8 cellular contexts compared by ENCODE assay signal in the genomic region with DNA sequence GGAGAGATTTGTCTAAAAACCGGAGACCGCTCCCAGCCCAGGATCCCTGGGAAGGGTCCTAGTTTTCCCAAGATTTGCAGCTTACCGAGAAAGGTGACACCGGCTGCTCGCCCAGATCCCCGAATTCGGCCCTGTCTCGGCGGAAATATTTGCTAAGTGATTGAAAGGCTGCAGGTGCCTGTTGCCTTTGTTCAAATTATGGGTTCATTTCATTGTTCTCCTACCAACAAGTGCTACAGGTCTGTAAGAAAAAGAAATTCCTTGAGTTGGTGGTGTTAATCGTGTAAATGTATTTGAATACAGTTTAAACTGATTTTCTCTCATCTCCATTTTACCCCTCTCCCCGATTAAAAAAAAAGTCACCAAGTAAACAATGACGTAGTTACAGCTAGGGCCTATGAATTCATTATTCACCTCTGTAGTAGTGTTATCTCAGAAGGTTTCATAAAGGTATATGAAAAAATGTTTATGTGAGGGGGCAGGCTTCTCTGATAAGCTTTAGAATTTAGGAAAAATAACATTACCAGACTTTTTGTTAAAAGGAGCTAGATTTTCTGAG. TPM values are rescaled to one million over a fixed set of nuclear protein-coding genes. Genes with fewer than 3 reads are reported as not detected.
DNase-seq lines count a peak whose midpoint lies in the region; ATAC-seq, FAIRE-seq and TF ChIP-seq lines count a peak whose summit lies in the region.

No MANE protein-coding gene starts in this region.

- H4K20me1 ChIP-seq in PC-3 (ENCODE audit: low read length): peaks cover 36% of the 10 kb centered on the region

- H3K36me3 ChIP-seq in PC-3 (ENCODE audit: low read depth, low read length) (0 out of 2 replicates have a peak, but pooled peaks cover 10% of the 10 kb centered on the region), mucosa of rectum (ENCODE audit: control insufficient read depth in 2 of 2, insufficient read depth in 2 of 2, low read length in 2 of 2) (no peaks in the 10 kb centered on the region)

- H2AFZ ChIP-seq in PC-3 (ENCODE audit: low read length): peak overlapping the region; percentile 69

- H3K27me3 Mint-ChIP-seq in dendritic cell treated with granulocyte-macrophage colony-stimulating factor and Interleukin-4, amounts not matched to agents 40 ng/mL and 50 ng/mL, for 4 days: no peaks in the 10 kb centered on the region

- peak overlapping the region; percentile 81 for H3K27ac Mint-ChIP-seq in dendritic cell treated with granulocyte-macrophage colony-stimulating factor and Interleukin-4, amounts not matched to agents 40 ng/mL and 50 ng/mL, for 4 days

- H3K4me2 ChIP-seq in A549 (peak overlapping the region; percentile 82), PC-3 (ENCODE audit: low read length) (peak overlapping the region; percentile 86)

- no peaks in the 10 kb centered on the region for H3K9me3 Mint-ChIP-seq in dendritic cell treated with granulocyte-macrophage colony-stimulating factor and Interleukin-4, amounts not matched to agents 40 ng/mL and 50 ng/mL, for 4 days

- peaks cover 20% of the 10 kb centered on the region; the same call in 2 of the 3 replicates for H3K4me1 ChIP-seq in A549
- peaks cover 59% of the 10 kb centered on the region for H3K4me1 ChIP-seq in PC-3 (ENCODE audit: insufficient read depth, low read length)
- peaks cover 3 to 24% of the 10 kb centered on the region in 2 donors for H3K4me1 ChIP-seq in mucosa of rectum (ENCODE audit: control insufficient read depth in 2 of 2, insufficient read depth in 2 of 2, low read length in 2 of 2)

- peaks cover 10% of the 10 kb centered on the region for H3F3A ChIP-seq in PC-3 (ENCODE audit: low read length, unreplicated experiment)

- TF ChIP-seq POLR2A in A549 (IDR thresholded peaks at IDR 0.05; ENCODE audit: low read length): no peak

- intact Hi-C loops in PC-3 (cut with micrococcal nuclease): loop anchor here (2.0 to 5.0 kb wide), 2 partner anchors 65 to 253 kb away; no protein-coding TSS in a partner anchor
- intact Hi-C loops in dendritic cell treated with granulocyte-macrophage colony-stimulating factor and Interleukin-4, amounts not matched to agents 40 ng/mL and 50 ng/mL, for 4 days (cut with micrococcal nuclease): loop anchor here (2.0 to 5.0 kb wide), 3 partner anchors 57 to 255 kb away; a partner anchor contains a TSS

- TF ChIP-seq EP300 in A549 (IDR thresholded peaks at IDR 0.05): no peak

- H3K9ac ChIP-seq in PC-3 (ENCODE audit: low read length) (peak overlapping the region; percentile 91), mucosa of rectum (ENCODE audit: low read depth in 1 of 2, low read length in 2 of 2) (peak overlapping the region; percentile 92 to 96)

- peak overlapping the region; percentile 98 to 99 for H3K27ac ChIP-seq in A549
- H3K27ac ChIP-seq in PC-3 (ENCODE audit: low read length): peak overlapping the region; percentile 85
- peak overlapping the region; percentile 97 to 99 for H3K27ac ChIP-seq in mucosa of rectum (ENCODE audit: low read depth in 2 of 2, low read length in 2 of 2)

- POLR2A ChIA-PET in A549 (lab: Yijun Ruan, JAX) (interaction anchor here (0.8 to 3.5 kb wide), 13 partner anchors 8 to 264 kb away, joined by 3 to 23 read pairs (median 4); no protein-coding TSS in a partner anchor), PC-3 (lab: Charles Lee; ENCODE audit: unreplicated experiment) (interaction anchor here (0.6 to 1.1 kb wide), 6 partner anchors 31 to 316 kb away, joined by 3 to 8 read pairs (median 4); no protein-coding TSS in a partner anchor)

- peak; percentile 33 to 73 for DNase-seq in A549 (ENCODE audit: low read depth in 1 of 2, low spot score in 1 of 2)
- DNase-seq in PC-3: peak; percentile 71

- TF ChIP-seq RAD21 in A549 (conservative IDR thresholded peaks at IDR 0.05 in 1 of 2, IDR thresholded peaks at IDR 0.05 in 1 of 2): no peak; a peak in 1 of 5 replicates

- H3K4me1 Mint-ChIP-seq in dendritic cell treated with granulocyte-macrophage colony-stimulating factor and Interleukin-4, amounts not matched to agents 40 ng/mL and 50 ng/mL, for 4 days (ENCODE audit: low read depth): peaks cover 39% of the 10 kb centered on the region

- peak overlapping the region; percentile 81 for H3K4me3 Mint-ChIP-seq in dendritic cell treated with granulocyte-macrophage colony-stimulating factor and Interleukin-4, amounts not matched to agents 40 ng/mL and 50 ng/mL, for 4 days

- no peaks in the 10 kb centered on the region for H3K9me3 ChIP-seq in A549
- H3K9me3 ChIP-seq in PC-3 (ENCODE audit: low read length): no peaks in the 10 kb centered on the region
- no peaks in the 10 kb centered on the region for H3K9me3 ChIP-seq in mucosa of rectum (ENCODE audit: control insufficient read depth in 2 of 2, low read length in 2 of 2)

- TF ChIP-seq CTCF in A549 (IDR thresholded peaks at IDR 0.05): no peak
- TF ChIP-seq CTCF in PC-3 (conservative IDR thresholded peaks at IDR 0.05; ENCODE audit: low read depth, low read length): no peak

- H3K4me3 ChIP-seq in A549 (peak overlapping the region; percentile 70), PC-3 (ENCODE audit: low read length) (peak overlapping the region; percentile 75), mucosa of rectum (ENCODE audit: low read length in 2 of 2) (peak overlapping the region; percentile 89 to 90)

- H3K79me2 ChIP-seq in PC-3 (ENCODE audit: low read length): peaks cover 92% of the 10 kb centered on the region

- no peaks in the 10 kb centered on the region for H3K9me2 ChIP-seq in PC-3 (replicated peaks; ENCODE audit: low read length)

- CTCF ChIA-PET in A549 (lab: Yijun Ruan, JAX) (interaction anchor here (0.7 to 1.4 kb wide), 4 partner anchors 15 to 106 kb away, joined by 3 to 4 read pairs (median 3); no protein-coding TSS in a partner anchor), PC-3 (lab: Charles Lee) (no interaction called here)

- WGBS in A549 (ENCODE audit: missing lambda C conversion rate): 4% methylated on average over 12 of the region's 12 CpGs

- ATAC-seq in A549 (0 out of 6 replicates have a peak, but pooled peaks of 1 of the 2 experiments have one; percentile 10), GM18517 (IDR thresholded peaks at IDR 0.05; ENCODE audit: unreplicated experiment) (peak; percentile 2), PC-3 (no peak), GM21390 (IDR thresholded peaks at IDR 0.05; ENCODE audit: unreplicated experiment) (no peak), GM21360 (IDR thresholded peaks at IDR 0.05; ENCODE audit: unreplicated experiment) (no peak), HG03135 (IDR thresholded peaks at IDR 0.05; ENCODE audit: unreplicated experiment) (no peak)

- TSS peak; percentile 55 for BruUV-seq in PC-3 (replicated peaks; lab: Mats Ljungman, UMichigan)

- no peak for FAIRE-seq in A549 (lab: Jason Lieb, UNC)

- H3K27me3 ChIP-seq in PC-3 (ENCODE audit: low read length) (no peaks in the 10 kb centered on the region), mucosa of rectum (ENCODE audit: control insufficient read depth in 2 of 2, insufficient read depth in 2 of 2, low read length in 2 of 2) (no peaks in the 10 kb centered on the region)

- H3K36me3 Mint-ChIP-seq in dendritic cell treated with granulocyte-macrophage colony-stimulating factor and Interleukin-4, amounts not matched to agents 40 ng/mL and 50 ng/mL, for 4 days (ENCODE audit: low read depth): peaks cover 12% of the 10 kb centered on the region

TF ChIP-seq in A549, 52 proteins besides CTCF, POLR2A, EP300 and RAD21:
- TF ChIP-seq PHF8 (IDR thresholded peaks at IDR 0.05; ENCODE audit: borderline replicate concordance, low read depth) (peak; percentile 20), EHMT2 (IDR thresholded peaks at IDR 0.05; ENCODE audit: low read depth) (no peak)

RNA-seq across cellular contexts. Expression of a gene that starts 1.0 kb away (rescaled TPM):
- polyA plus RNA-seq in A549 (2011; rRNA removed): 26.3 and 35.8 TPM in 2 replicates
- polyA plus RNA-seq in A549 (2012; cell fraction: cytosol; rRNA removed): 8.0 and 9.3 TPM in 2 replicates
- polyA plus RNA-seq in A549 (2012; cell fraction: nucleus; rRNA removed): 2.8 and 4.4 TPM in 2 replicates
- polyA plus RNA-seq in A549 (2017; fragmentation: RNase III; extraction: RNeasy Plus Mini Kit Qiagen cat#74134 plus additional on column Dnase treatment): 16.1 to 19.6 TPM (median 17.9 TPM) in 3 replicates
- 12.1 and 12.5 TPM in 2 replicates for polyA minus RNA-seq in A549 (2011; rRNA and poly(A)+ RNA removed)
- 63.2 and 75.2 TPM in 2 replicates for total RNA-seq in PC-3 (2014; rRNA removed)

RNA-seq across cellular contexts. Expression of a gene that starts 56.4 kb away (rescaled TPM):
- polyA plus RNA-seq in A549 (2011; rRNA removed) (47.2 and 51.0 TPM in 2 replicates), A549 (2017; fragmentation: RNase III; extraction: RNeasy Plus Mini Kit Qiagen cat#74134 plus additional on column Dnase treatment) (15.9 to 18.6 TPM (median 16.5 TPM) in 3 replicates)
- 5.2 and 5.6 TPM in 2 replicates for polyA plus RNA-seq in A549 (2012; cell fraction: cytosol; rRNA removed)
- polyA plus RNA-seq in A549 (2012; cell fraction: nucleus; rRNA removed): 7.4 and 13.4 TPM in 2 replicates
- 57.0 and 58.5 TPM in 2 replicates for polyA minus RNA-seq in A549 (2011; rRNA and poly(A)+ RNA removed)
- 121 and 139 TPM in 2 replicates for total RNA-seq in PC-3 (2014; rRNA removed)
